ENCODE assay signal across 1 cellular context in the genomic region with DNA sequence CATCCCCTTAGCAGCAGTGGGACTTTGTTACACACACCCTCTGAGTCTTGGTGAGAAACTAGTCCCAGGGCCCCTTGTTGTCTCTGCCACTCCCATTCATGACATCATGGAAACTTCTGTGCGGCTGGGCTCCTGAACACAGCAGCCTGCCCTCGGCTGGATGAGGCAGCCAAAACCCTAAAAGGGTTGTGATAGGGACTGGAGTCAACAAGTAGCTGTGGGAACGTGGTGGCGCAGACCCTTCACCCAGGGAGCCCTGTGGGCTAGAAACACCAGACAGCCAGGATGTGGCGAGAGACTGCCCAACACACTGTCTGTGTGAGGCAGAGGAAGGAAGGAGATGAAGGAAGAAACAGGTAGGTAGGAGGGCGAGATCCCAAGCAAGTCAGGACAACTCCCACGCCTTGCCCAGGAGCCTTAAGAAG.
TF ChIP-seq lines count a peak whose summit lies in the region.

No MANE protein-coding gene starts in this region.

TF ChIP-seq in H1, 55 proteins besides CTCF, POLR2A, EP300 and RAD21:
- TF ChIP-seq GTF2F1 (IDR thresholded peaks at IDR 0.05; ENCODE audit: borderline replicate concordance, low read depth, low read length) = no peak
- no peak for TF ChIP-seq POU5F1 (IDR thresholded peaks at IDR 0.05; ENCODE audit: low read depth, low read length)
- TF ChIP-seq, protein P1, sequence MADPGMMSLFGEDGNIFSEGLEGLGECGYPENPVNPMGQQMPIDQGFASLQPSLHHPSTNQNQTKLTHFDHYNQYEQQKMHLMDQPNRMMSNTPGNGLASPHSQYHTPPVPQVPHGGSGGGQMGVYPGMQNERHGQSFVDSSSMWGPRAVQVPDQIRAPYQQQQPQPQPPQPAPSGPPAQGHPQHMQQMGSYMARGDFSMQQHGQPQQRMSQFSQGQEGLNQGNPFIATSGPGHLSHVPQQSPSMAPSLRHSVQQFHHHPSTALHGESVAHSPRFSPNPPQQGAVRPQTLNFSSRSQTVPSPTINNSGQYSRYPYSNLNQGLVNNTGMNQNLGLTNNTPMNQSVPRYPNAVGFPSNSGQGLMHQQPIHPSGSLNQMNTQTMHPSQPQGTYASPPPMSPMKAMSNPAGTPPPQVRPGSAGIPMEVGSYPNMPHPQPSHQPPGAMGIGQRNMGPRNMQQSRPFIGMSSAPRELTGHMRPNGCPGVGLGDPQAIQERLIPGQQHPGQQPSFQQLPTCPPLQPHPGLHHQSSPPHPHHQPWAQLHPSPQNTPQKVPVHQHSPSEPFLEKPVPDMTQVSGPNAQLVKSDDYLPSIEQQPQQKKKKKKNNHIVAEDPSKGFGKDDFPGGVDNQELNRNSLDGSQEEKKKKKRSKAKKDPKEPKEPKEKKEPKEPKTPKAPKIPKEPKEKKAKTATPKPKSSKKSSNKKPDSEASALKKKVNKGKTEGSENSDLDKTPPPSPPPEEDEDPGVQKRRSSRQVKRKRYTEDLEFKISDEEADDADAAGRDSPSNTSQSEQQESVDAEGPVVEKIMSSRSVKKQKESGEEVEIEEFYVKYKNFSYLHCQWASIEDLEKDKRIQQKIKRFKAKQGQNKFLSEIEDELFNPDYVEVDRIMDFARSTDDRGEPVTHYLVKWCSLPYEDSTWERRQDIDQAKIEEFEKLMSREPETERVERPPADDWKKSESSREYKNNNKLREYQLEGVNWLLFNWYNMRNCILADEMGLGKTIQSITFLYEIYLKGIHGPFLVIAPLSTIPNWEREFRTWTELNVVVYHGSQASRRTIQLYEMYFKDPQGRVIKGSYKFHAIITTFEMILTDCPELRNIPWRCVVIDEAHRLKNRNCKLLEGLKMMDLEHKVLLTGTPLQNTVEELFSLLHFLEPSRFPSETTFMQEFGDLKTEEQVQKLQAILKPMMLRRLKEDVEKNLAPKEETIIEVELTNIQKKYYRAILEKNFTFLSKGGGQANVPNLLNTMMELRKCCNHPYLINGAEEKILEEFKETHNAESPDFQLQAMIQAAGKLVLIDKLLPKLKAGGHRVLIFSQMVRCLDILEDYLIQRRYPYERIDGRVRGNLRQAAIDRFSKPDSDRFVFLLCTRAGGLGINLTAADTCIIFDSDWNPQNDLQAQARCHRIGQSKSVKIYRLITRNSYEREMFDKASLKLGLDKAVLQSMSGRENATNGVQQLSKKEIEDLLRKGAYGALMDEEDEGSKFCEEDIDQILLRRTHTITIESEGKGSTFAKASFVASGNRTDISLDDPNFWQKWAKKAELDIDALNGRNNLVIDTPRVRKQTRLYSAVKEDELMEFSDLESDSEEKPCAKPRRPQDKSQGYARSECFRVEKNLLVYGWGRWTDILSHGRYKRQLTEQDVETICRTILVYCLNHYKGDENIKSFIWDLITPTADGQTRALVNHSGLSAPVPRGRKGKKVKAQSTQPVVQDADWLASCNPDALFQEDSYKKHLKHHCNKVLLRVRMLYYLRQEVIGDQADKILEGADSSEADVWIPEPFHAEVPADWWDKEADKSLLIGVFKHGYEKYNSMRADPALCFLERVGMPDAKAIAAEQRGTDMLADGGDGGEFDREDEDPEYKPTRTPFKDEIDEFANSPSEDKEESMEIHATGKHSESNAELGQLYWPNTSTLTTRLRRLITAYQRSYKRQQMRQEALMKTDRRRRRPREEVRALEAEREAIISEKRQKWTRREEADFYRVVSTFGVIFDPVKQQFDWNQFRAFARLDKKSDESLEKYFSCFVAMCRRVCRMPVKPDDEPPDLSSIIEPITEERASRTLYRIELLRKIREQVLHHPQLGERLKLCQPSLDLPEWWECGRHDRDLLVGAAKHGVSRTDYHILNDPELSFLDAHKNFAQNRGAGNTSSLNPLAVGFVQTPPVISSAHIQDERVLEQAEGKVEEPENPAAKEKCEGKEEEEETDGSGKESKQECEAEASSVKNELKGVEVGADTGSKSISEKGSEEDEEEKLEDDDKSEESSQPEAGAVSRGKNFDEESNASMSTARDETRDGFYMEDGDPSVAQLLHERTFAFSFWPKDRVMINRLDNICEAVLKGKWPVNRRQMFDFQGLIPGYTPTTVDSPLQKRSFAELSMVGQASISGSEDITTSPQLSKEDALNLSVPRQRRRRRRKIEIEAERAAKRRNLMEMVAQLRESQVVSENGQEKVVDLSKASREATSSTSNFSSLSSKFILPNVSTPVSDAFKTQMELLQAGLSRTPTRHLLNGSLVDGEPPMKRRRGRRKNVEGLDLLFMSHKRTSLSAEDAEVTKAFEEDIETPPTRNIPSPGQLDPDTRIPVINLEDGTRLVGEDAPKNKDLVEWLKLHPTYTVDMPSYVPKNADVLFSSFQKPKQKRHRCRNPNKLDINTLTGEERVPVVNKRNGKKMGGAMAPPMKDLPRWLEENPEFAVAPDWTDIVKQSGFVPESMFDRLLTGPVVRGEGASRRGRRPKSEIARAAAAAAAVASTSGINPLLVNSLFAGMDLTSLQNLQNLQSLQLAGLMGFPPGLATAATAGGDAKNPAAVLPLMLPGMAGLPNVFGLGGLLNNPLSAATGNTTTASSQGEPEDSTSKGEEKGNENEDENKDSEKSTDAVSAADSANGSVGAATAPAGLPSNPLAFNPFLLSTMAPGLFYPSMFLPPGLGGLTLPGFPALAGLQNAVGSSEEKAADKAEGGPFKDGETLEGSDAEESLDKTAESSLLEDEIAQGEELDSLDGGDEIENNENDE (IDR thresholded peaks at IDR 0.05; ENCODE audit: insufficient replicate concordance, low read length) = no peak
- no peak for TF ChIP-seq CBX5 (IDR thresholded peaks at IDR 0.05; ENCODE audit: low read depth, low read length)
- no peak for TF ChIP-seq SP4 (IDR thresholded peaks at IDR 0.05; ENCODE audit: low read length)
- no peak for TF ChIP-seq SAP30 (IDR thresholded peaks at IDR 0.05; ENCODE audit: insufficient read depth, insufficient replicate concordance, low read length)
- TF ChIP-seq YY1 (IDR thresholded peaks at IDR 0.05; ENCODE audit: low read depth, low read length) = no peak
- no peak for TF ChIP-seq RBBP5 (IDR thresholded peaks at IDR 0.05; ENCODE audit: borderline replicate concordance, low read depth, low read length)
- no peak for TF ChIP-seq TAF1 (IDR thresholded peaks at IDR 0.05; ENCODE audit: low read depth, low read length)
- no peak for TF ChIP-seq TCF12 (IDR thresholded peaks at IDR 0.05; ENCODE audit: low read depth, low read length)
- no peak for TF ChIP-seq CTBP2 (IDR thresholded peaks at IDR 0.05; ENCODE audit: borderline replicate concordance, insufficient read depth, insufficient read length, low read length)
- TF ChIP-seq KDM1A (IDR thresholded peaks at IDR 0.05; ENCODE audit: borderline replicate concordance, low read length) = no peak
